1 cellular context compared by ENCODE assay signal in genomic region chr9:137438591-137439157, GRCh38.
A peak's percentile ranks its signal among the peaks of the same experiment; 100 is the strongest.
TF ChIP-seq lines count a peak whose summit lies in the region.

No MANE protein-coding gene starts in this region.

TF ChIP-seq in HEK293, 187 proteins besides CTCF, POLR2A, EP300 and RAD21 (continued from another document):
- peak; percentile 28; the same call in 1 of the 2 replicates for TF ChIP-seq PATZ1 (tag by site-specific recombination; IDR thresholded peaks at IDR 0.05)
